14 cellular contexts compared by ENCODE assay signal in genomic region chr19:5870986-5871394, GRCh38. TPM values are rescaled to one million over a fixed set of nuclear protein-coding genes. Genes with fewer than 3 reads are reported as not detected.
DNase-seq lines count a peak whose midpoint lies in the region; ATAC-seq, FAIRE-seq and TF ChIP-seq lines count a peak whose summit lies in the region.
"Had no signal": no experiment of that assay in that cellular context is flagged by ENCODE, and none has a peak within 500 bp of the region (broad histone marks: within the 10 kb centered on the region; RNA-seq: fewer than 3 reads in every experiment).

No MANE protein-coding gene starts in this region.

- H3K27ac Mint-ChIP-seq in activated naive CD8-positive, alpha-beta T cell treated with anti-CD3 and anti-CD28 coated beads, Interleukin-2, amount 50 U/mL, for 24 hours, result no peak overlapping the region
- H3K27ac Mint-ChIP-seq: CD4-positive, alpha-beta T cell had no signal

- peak overlapping the region; percentile 75 for H3K9ac ChIP-seq in HepG2 (ENCODE audit: insufficient read depth, low read depth, low read length)

- H3K4me1 ChIP-seq in A549, result peaks cover 15% of the 10 kb centered on the region; the same call in 2 of the 3 replicates
- H3K4me1 ChIP-seq in HepG2 (ENCODE audit: insufficient read depth, low read length), result peaks cover 80% of the 10 kb centered on the region
- H3K4me1 ChIP-seq in testis, result no peaks in the 10 kb centered on the region

- WGBS in A549 (ENCODE audit: missing lambda C conversion rate), result 58% methylated on average over 12 of the region's 12 CpGs
- WGBS in HepG2 (ENCODE audit: low lambda C conversion rate), result under 1% methylated on average over 12 of the region's 12 CpGs
- WGBS in testis, 2 donors, result 86 to 87% methylated on average over 11 to 12 of the region's 12 CpGs

- H3K27me3 ChIP-seq in HepG2 (ENCODE audit: control insufficient read depth in 1 of 2, insufficient read depth in 2 of 2, low read length in 2 of 2) (no peaks in the 10 kb centered on the region), testis (no peaks in the 10 kb centered on the region)

- CTCF ChIA-PET in A549 (lab: Yijun Ruan, JAX) (interaction anchor here (0.7 to 2.4 kb wide), 3 partner anchors 22 to 67 kb away, joined by 3 to 7 read pairs (median 3); partner anchors contain the start of gene NRTN), HepG2 (lab: Yijun Ruan, JAX; ENCODE audit: low intra/inter-chr PET ratio, low total read pairs) (no interaction called here)

- no peaks in the 10 kb centered on the region for H3K36me3 Mint-ChIP-seq in activated naive CD8-positive, alpha-beta T cell treated with anti-CD3 and anti-CD28 coated beads, Interleukin-2, amount 50 U/mL, for 24 hours (ENCODE audit: low read depth)

- in situ Hi-C loops in HepG2 (cut with HindIII; ENCODE audit: extremely low pct_ligation_motif_present, low pct_unique_long_range_greater_than_20kb), result no loop called here

- TF ChIP-seq POLR2A in A549 (IDR thresholded peaks at IDR 0.05; ENCODE audit: low read length) (no peak), HepG2 (IDR thresholded peaks at IDR 0.05; ENCODE audit: insufficient read depth in 1 of 2, low read depth in 2 of 2, low read length in 2 of 2) (peak; percentile 55 to 56; a peak in 2 of 4 replicates), testis (IDR thresholded peaks at IDR 0.05) (no peak)

- H3K27me3 Mint-ChIP-seq in activated naive CD8-positive, alpha-beta T cell treated with anti-CD3 and anti-CD28 coated beads, Interleukin-2, amount 50 U/mL, for 24 hours, result peaks cover 2% of the 10 kb centered on the region

- POLR2A ChIA-PET in A549 (lab: Yijun Ruan, JAX) (interaction anchor here (1.0 kb wide), 1 partner anchor 43 kb away, joined by 4 read pairs; no protein-coding TSS in a partner anchor), HepG2 (lab: Yijun Ruan, JAX) (interaction anchor here (1.0 to 5.0 kb wide), 6 partner anchors 9 to 67 kb away, joined by 4 to 54 read pairs (median 8); partner anchors contain the start of genes FUT6, NDUFA11 and VMAC)

- H3K36me3 ChIP-seq in HepG2 (replicated peaks in 1 of 2; ENCODE audit: control insufficient read depth in 1 of 2, insufficient read depth in 2 of 2, low read length in 2 of 2) (no peaks in the 10 kb centered on the region), testis (ENCODE audit: low read depth, missing control alignments) (no peaks in the 10 kb centered on the region)

- 0 out of 3 replicates have a peak overlapping the region, but pooled peaks have one; percentile 17 for H3K4me2 ChIP-seq in A549
- H3K4me2 ChIP-seq in HepG2 (ENCODE audit: low read depth, low read length), result peak overlapping the region; percentile 58

- no peak for TF ChIP-seq CTCF in A549 (IDR thresholded peaks at IDR 0.05)
- peak; percentile 19; the same call in 1 of the 2 replicates for TF ChIP-seq CTCF in HepG2 (CRISPR knock-in tag; IDR thresholded peaks at IDR 0.05)
- no peak for TF ChIP-seq CTCF in testis (IDR thresholded peaks at IDR 0.05)

- ATAC-seq in A549 (peak in 1 of 2 experiments; percentile 41; a peak in 1 of 6 replicates), HepG2 (peak; percentile 92)
- ATAC-seq in activated naive CD8-positive, alpha-beta T cell treated with anti-CD3 and anti-CD28 coated beads, Interleukin-2, amount 50 U/mL, for 24 hours, result no peak

- no peaks in the 10 kb centered on the region for H4K20me1 ChIP-seq in HepG2 (ENCODE audit: insufficient read depth, low read length)

- H3K27ac ChIP-seq in A549, result peak overlapping the region; percentile 42 to 70; a peak in 2 of 6 replicates
- H3K27ac ChIP-seq in HepG2 (ENCODE audit: extremely low read length, insufficient read depth, low read length), result peak overlapping the region; percentile 97
- H3K27ac ChIP-seq in testis, result no peak overlapping the region

- no peak overlapping the region for H3K4me3 Mint-ChIP-seq in activated naive CD8-positive, alpha-beta T cell treated with anti-CD3 and anti-CD28 coated beads, Interleukin-2, amount 50 U/mL, for 24 hours
- H3K4me3 Mint-ChIP-seq: CD4-positive, alpha-beta T cell had no signal

- no peaks in the 10 kb centered on the region for H3K4me1 Mint-ChIP-seq in activated naive CD8-positive, alpha-beta T cell treated with anti-CD3 and anti-CD28 coated beads, Interleukin-2, amount 50 U/mL, for 24 hours

- H3K79me2 ChIP-seq in HepG2 (ENCODE audit: insufficient read depth, low read length), result no peaks in the 10 kb centered on the region

- no TSS peak for BruUV-seq in HepG2 (replicated peaks; lab: Mats Ljungman, UMichigan)

- H3K4me3 ChIP-seq in A549 (no peak overlapping the region), HepG2 (replicated peaks in 1 of 3; ENCODE audit: insufficient read depth in 1 of 3, low read depth in 2 of 3, low read length in 3 of 3) (0 out of 6 replicates have a peak overlapping the region, but pooled peaks of 1 of the 3 experiments have one; percentile 46), testis (no peak overlapping the region)

- H2AFZ ChIP-seq in HepG2 (ENCODE audit: low read length), result no peak overlapping the region

- H3K9me3 ChIP-seq in A549, result no peaks in the 10 kb centered on the region
- H3K9me3 ChIP-seq in HepG2 (ENCODE audit: low read length), result no peaks in the 10 kb centered on the region
- no peaks in the 10 kb centered on the region for H3K9me3 ChIP-seq in testis

- no peak for FAIRE-seq in A549 (lab: Jason Lieb, UNC)
- FAIRE-seq in HepG2 (lab: Jason Lieb, UNC), result peak; percentile 98

- intact Hi-C loops in HepG2 (cut with micrococcal nuclease; ENCODE audit: unreplicated experiment), result loop anchor here (2.0 to 5.0 kb wide), 2 partner anchors 20 to 44 kb away; no protein-coding TSS in a partner anchor
- intact Hi-C loops in testis (cut with DNase I; ENCODE audit: low total_unique reads), result no loop called here

- TF ChIP-seq RAD21 in A549 (conservative IDR thresholded peaks at IDR 0.05 in 1 of 2, IDR thresholded peaks at IDR 0.05 in 1 of 2) (no peak), HepG2 (CRISPR knock-in tag; IDR thresholded peaks at IDR 0.05) (peak; percentile 47; the same call in 1 of the 2 replicates)

- DNase-seq in A549 (ENCODE audit: low read depth in 1 of 2, low spot score in 1 of 2) (no peak), OCI-M1 (lab: John Stamatoyannopoulos, UW) (peak; percentile 2), HepG2 (ENCODE audit: low spot score) (peak; percentile 97), islet precursor cell (no peak), testis (no peak)
- DNase-seq in activated naive CD8-positive, alpha-beta T cell treated with anti-CD3 and anti-CD28 coated beads, Interleukin-2, amount 50 U/mL, for 24 hours, result no peak
- DNase-seq: Calu3; CD4-positive, alpha-beta T cell; H7; NCI-H2029; NCI-H2171 treated with DMSO at 0.1 percent for 48 hours; NCI-H774 had no signal

- H3K9me3 Mint-ChIP-seq in activated naive CD8-positive, alpha-beta T cell treated with anti-CD3 and anti-CD28 coated beads, Interleukin-2, amount 50 U/mL, for 24 hours, result no peaks in the 10 kb centered on the region
- H3K9me3 Mint-ChIP-seq: CD4-positive, alpha-beta T cell had no signal

- TF ChIP-seq EP300 in A549 (IDR thresholded peaks at IDR 0.05) (no peak), HepG2 (IDR thresholded peaks at IDR 0.05; ENCODE audit: low read depth in 2 of 2, low read length in 2 of 2) (peak; percentile 93 to 97), HepG2 (CRISPR knock-in tag; IDR thresholded peaks at IDR 0.05; ENCODE audit: borderline replicate concordance) (peak; percentile 98)

RNA-seq across cellular contexts. Expression of gene FUT5, which starts 0.7 kb away (rescaled TPM):
- polyA plus RNA-seq in A549 (2011; rRNA removed), result 0.04 TPM in 1 of 2 replicates, not detected in the other
- polyA plus RNA-seq in A549 (2012; cell fraction: cytosol; rRNA removed), result 0.01 TPM in 1 of 2 replicates, not detected in the other
- polyA plus RNA-seq in A549 (2012; cell fraction: nucleus; rRNA removed), result 0.02 TPM in 1 of 2 replicates, not detected in the other
- polyA plus RNA-seq in A549 (2017; fragmentation: RNase III; extraction: RNeasy Plus Mini Kit Qiagen cat#74134 plus additional on column Dnase treatment), result not detected in 3 replicates
- 0.08 TPM in 1 of 2 replicates, not detected in the other for polyA minus RNA-seq in A549 (2011; rRNA and poly(A)+ RNA removed)
- not detected in 2 replicates for total RNA-seq in HepG2 (2016; rRNA removed; fragmentation: Illumina TruSeq; extraction: Trizol)
- total RNA-seq in HepG2 (2016; cell fraction: cytosol; rRNA removed; fragmentation: Illumina TruSeq; extraction: Trizol; ENCODE audit: low read depth), result not detected in 2 replicates
- total RNA-seq in HepG2 (2016; cell fraction: insoluble cytoplasmic fraction; rRNA removed; fragmentation: Illumina TruSeq; extraction: Trizol), result not detected in 2 replicates
- total RNA-seq in HepG2 (2016; cell fraction: membrane; rRNA removed; fragmentation: Illumina TruSeq; extraction: Trizol), result not detected in 2 replicates
- total RNA-seq in HepG2 (2016; cell fraction: nucleus; rRNA removed; fragmentation: Illumina TruSeq; extraction: Trizol), result not detected in 2 replicates
- polyA plus RNA-seq in HepG2 (2011; rRNA removed), result 0.03 and 0.10 TPM in 2 replicates
- polyA plus RNA-seq in HepG2 (2011; cell fraction: cytosol; rRNA removed), result 0.03 and 0.05 TPM in 2 replicates
- 0.45 and 0.69 TPM in 2 replicates for polyA plus RNA-seq in HepG2 (2011; cell fraction: nucleus; rRNA removed)
- 0.35 TPM in 1 of 2 replicates, not detected in the other for polyA plus RNA-seq in HepG2 (2012)
- not detected in 2 replicates for polyA plus RNA-seq in HepG2 (2016; cell fraction: cytosol; fragmentation: Illumina TruSeq; extraction: Trizol; ENCODE audit: low read depth)
- not detected in 2 replicates for polyA plus RNA-seq in HepG2 (2016; cell fraction: insoluble cytoplasmic fraction; fragmentation: Illumina TruSeq; extraction: Trizol; ENCODE audit: low read depth)
- polyA plus RNA-seq in HepG2 (2016; cell fraction: membrane; fragmentation: Illumina TruSeq; extraction: Trizol; ENCODE audit: low read depth), result not detected in 2 replicates
- 0.32 TPM in 1 of 2 replicates, not detected in the other for polyA plus RNA-seq in HepG2 (2016; cell fraction: nucleus; fragmentation: Illumina TruSeq; extraction: Trizol; ENCODE audit: insufficient read depth, low read depth)
- polyA minus RNA-seq in HepG2 (2011; rRNA and poly(A)+ RNA removed; ENCODE audit: low replicate concordance), result 0.08 and 0.14 TPM in 2 replicates
- not detected in 2 replicates for polyA minus RNA-seq in HepG2 (2011; cell fraction: cytosol; rRNA and poly(A)+ RNA removed)
- 1.1 and 1.4 TPM in 2 replicates for polyA minus RNA-seq in HepG2 (2011; cell fraction: nucleus; rRNA and poly(A)+ RNA removed)
- total RNA-seq in testis, result 1 to 10 TPM in 1 of 2 donors, under 1 TPM in 1; 0.87 to 1.1 TPM
- 0.20 TPM for polyA plus RNA-seq in testis (ENCODE audit: insufficient read depth, low read depth, low replicate concordance)
- total RNA-seq: Calu3, H7, LHCN-M2, NCI-H460 had no signal

RNA-seq across cellular contexts. Expression of gene FUT3, which starts 19.7 kb away (rescaled TPM):
- 0.09 and 0.20 TPM in 2 replicates for polyA plus RNA-seq in A549 (2011; rRNA removed)
- 0.03 and 0.04 TPM in 2 replicates for polyA plus RNA-seq in A549 (2012; cell fraction: cytosol; rRNA removed)
- polyA plus RNA-seq in A549 (2012; cell fraction: nucleus; rRNA removed), result 0.20 and 0.59 TPM in 2 replicates
- polyA plus RNA-seq in A549 (2017; fragmentation: RNase III; extraction: RNeasy Plus Mini Kit Qiagen cat#74134 plus additional on column Dnase treatment), result 0.09 TPM in 1 of 3 replicates, not detected in the others
- polyA minus RNA-seq in A549 (2011; rRNA and poly(A)+ RNA removed), result not detected in 2 replicates
- total RNA-seq in HepG2 (2016; rRNA removed; fragmentation: Illumina TruSeq; extraction: Trizol), result 0.20 and 0.53 TPM in 2 replicates
- 0.10 TPM in 1 of 2 replicates, not detected in the other for total RNA-seq in HepG2 (2016; cell fraction: cytosol; rRNA removed; fragmentation: Illumina TruSeq; extraction: Trizol; ENCODE audit: low read depth)
- total RNA-seq in HepG2 (2016; cell fraction: insoluble cytoplasmic fraction; rRNA removed; fragmentation: Illumina TruSeq; extraction: Trizol), result 0.39 TPM in 1 of 2 replicates, not detected in the other
- total RNA-seq in HepG2 (2016; cell fraction: membrane; rRNA removed; fragmentation: Illumina TruSeq; extraction: Trizol), result 0.14 and 0.15 TPM in 2 replicates
- total RNA-seq in HepG2 (2016; cell fraction: nucleus; rRNA removed; fragmentation: Illumina TruSeq; extraction: Trizol), result 0.34 TPM in 1 of 2 replicates, not detected in the other
- polyA plus RNA-seq in HepG2 (2011; rRNA removed), result 1.1 and 1.6 TPM in 2 replicates
- 0.74 and 0.86 TPM in 2 replicates for polyA plus RNA-seq in HepG2 (2011; cell fraction: cytosol; rRNA removed)
- polyA plus RNA-seq in HepG2 (2011; cell fraction: nucleus; rRNA removed), result 0.96 and 1.5 TPM in 2 replicates
- polyA plus RNA-seq in HepG2 (2012), result 0.52 and 2.4 TPM in 2 replicates
- polyA plus RNA-seq in HepG2 (2016; cell fraction: cytosol; fragmentation: Illumina TruSeq; extraction: Trizol; ENCODE audit: low read depth), result 0.07 TPM in 1 of 2 replicates, not detected in the other
- 0.12 and 0.23 TPM in 2 replicates for polyA plus RNA-seq in HepG2 (2016; cell fraction: insoluble cytoplasmic fraction; fragmentation: Illumina TruSeq; extraction: Trizol; ENCODE audit: low read depth)
- 0.17 TPM in 1 of 2 replicates, not detected in the other for polyA plus RNA-seq in HepG2 (2016; cell fraction: membrane; fragmentation: Illumina TruSeq; extraction: Trizol; ENCODE audit: low read depth)
- 0.57 and 0.83 TPM in 2 replicates for polyA plus RNA-seq in HepG2 (2016; cell fraction: nucleus; fragmentation: Illumina TruSeq; extraction: Trizol; ENCODE audit: insufficient read depth, low read depth)
- 0.80 TPM in 1 of 2 replicates, not detected in the other for polyA minus RNA-seq in HepG2 (2011; rRNA and poly(A)+ RNA removed; ENCODE audit: low replicate concordance)
- 0.69 TPM in 1 of 2 replicates, not detected in the other for polyA minus RNA-seq in HepG2 (2011; cell fraction: cytosol; rRNA and poly(A)+ RNA removed)
- polyA minus RNA-seq in HepG2 (2011; cell fraction: nucleus; rRNA and poly(A)+ RNA removed), result 0.26 and 2.9 TPM in 2 replicates
- 1 to 10 TPM; 1.1 to 4.4 TPM for total RNA-seq in testis
- polyA plus RNA-seq in testis (ENCODE audit: insufficient read depth, low read depth, low replicate concordance), result 3.5 TPM
- total RNA-seq: H7, LHCN-M2, NCI-H460 had no signal

RNA-seq across cellular contexts. Expression of gene FUT6, which starts 31.5 kb away (rescaled TPM):
- 0.12 TPM in 1 of 2 replicates, not detected in the other for polyA plus RNA-seq in A549 (2011; rRNA removed)
- polyA plus RNA-seq in A549 (2012; cell fraction: cytosol; rRNA removed), result 0.03 and 0.05 TPM in 2 replicates
- not detected in 2 replicates for polyA plus RNA-seq in A549 (2012; cell fraction: nucleus; rRNA removed)
- not detected in 3 replicates for polyA plus RNA-seq in A549 (2017; fragmentation: RNase III; extraction: RNeasy Plus Mini Kit Qiagen cat#74134 plus additional on column Dnase treatment)
- polyA minus RNA-seq in A549 (2011; rRNA and poly(A)+ RNA removed), result not detected in 2 replicates
- 5.0 and 8.2 TPM in 2 replicates for total RNA-seq in HepG2 (2016; rRNA removed; fragmentation: Illumina TruSeq; extraction: Trizol)
- total RNA-seq in HepG2 (2016; cell fraction: cytosol; rRNA removed; fragmentation: Illumina TruSeq; extraction: Trizol; ENCODE audit: low read depth), result 0.97 and 1.6 TPM in 2 replicates
- 5.0 and 7.9 TPM in 2 replicates for total RNA-seq in HepG2 (2016; cell fraction: insoluble cytoplasmic fraction; rRNA removed; fragmentation: Illumina TruSeq; extraction: Trizol)
- 3.2 and 4.2 TPM in 2 replicates for total RNA-seq in HepG2 (2016; cell fraction: membrane; rRNA removed; fragmentation: Illumina TruSeq; extraction: Trizol)
- total RNA-seq in HepG2 (2016; cell fraction: nucleus; rRNA removed; fragmentation: Illumina TruSeq; extraction: Trizol), result 5.8 and 8.5 TPM in 2 replicates
- polyA plus RNA-seq in HepG2 (2011; rRNA removed), result 27.7 and 53.3 TPM in 2 replicates
- 33.1 and 34.4 TPM in 2 replicates for polyA plus RNA-seq in HepG2 (2011; cell fraction: cytosol; rRNA removed)
- polyA plus RNA-seq in HepG2 (2011; cell fraction: nucleus; rRNA removed), result 43.6 and 59.1 TPM in 2 replicates
- 15.4 and 18.7 TPM in 2 replicates for polyA plus RNA-seq in HepG2 (2012)
- 0.97 and 1.0 TPM in 2 replicates for polyA plus RNA-seq in HepG2 (2016; cell fraction: cytosol; fragmentation: Illumina TruSeq; extraction: Trizol; ENCODE audit: low read depth)
- polyA plus RNA-seq in HepG2 (2016; cell fraction: insoluble cytoplasmic fraction; fragmentation: Illumina TruSeq; extraction: Trizol; ENCODE audit: low read depth), result 5.1 and 6.0 TPM in 2 replicates
- polyA plus RNA-seq in HepG2 (2016; cell fraction: membrane; fragmentation: Illumina TruSeq; extraction: Trizol; ENCODE audit: low read depth), result 3.2 and 3.6 TPM in 2 replicates
- polyA plus RNA-seq in HepG2 (2016; cell fraction: nucleus; fragmentation: Illumina TruSeq; extraction: Trizol; ENCODE audit: insufficient read depth, low read depth), result 11.4 and 11.8 TPM in 2 replicates
- 80.4 TPM in 1 of 2 replicates, not detected in the other for polyA minus RNA-seq in HepG2 (2011; rRNA and poly(A)+ RNA removed; ENCODE audit: low replicate concordance)
- polyA minus RNA-seq in HepG2 (2011; cell fraction: cytosol; rRNA and poly(A)+ RNA removed), result 21.4 and 25.8 TPM in 2 replicates
- 22.5 and 47.7 TPM in 2 replicates for polyA minus RNA-seq in HepG2 (2011; cell fraction: nucleus; rRNA and poly(A)+ RNA removed)
- total RNA-seq in testis, result under 1 TPM; 0.19 to 0.39 TPM
- polyA plus RNA-seq in testis (ENCODE audit: insufficient read depth, low read depth, low replicate concordance), result 0.84 TPM
- total RNA-seq: H7, LHCN-M2, NCI-H460 had no signal

RNA-seq across cellular contexts. Expression of gene NDUFA11, which starts 32.6 kb away (rescaled TPM):
- 75.0 and 98.5 TPM in 2 replicates for polyA plus RNA-seq in A549 (2011; rRNA removed)
- 546 and 604 TPM in 2 replicates for polyA plus RNA-seq in A549 (2012; cell fraction: cytosol; rRNA removed)
- 406 and 515 TPM in 2 replicates for polyA plus RNA-seq in A549 (2012; cell fraction: nucleus; rRNA removed)
- 170 to 173 TPM (median 171 TPM) in 3 replicates for polyA plus RNA-seq in A549 (2017; fragmentation: RNase III; extraction: RNeasy Plus Mini Kit Qiagen cat#74134 plus additional on column Dnase treatment)
- polyA minus RNA-seq in A549 (2011; rRNA and poly(A)+ RNA removed), result 8.8 and 13.7 TPM in 2 replicates
- total RNA-seq in HepG2 (2016; rRNA removed; fragmentation: Illumina TruSeq; extraction: Trizol), result 378 and 396 TPM in 2 replicates
- total RNA-seq in HepG2 (2016; cell fraction: cytosol; rRNA removed; fragmentation: Illumina TruSeq; extraction: Trizol; ENCODE audit: low read depth), result 206 and 277 TPM in 2 replicates
- 384 and 456 TPM in 2 replicates for total RNA-seq in HepG2 (2016; cell fraction: insoluble cytoplasmic fraction; rRNA removed; fragmentation: Illumina TruSeq; extraction: Trizol)
- total RNA-seq in HepG2 (2016; cell fraction: membrane; rRNA removed; fragmentation: Illumina TruSeq; extraction: Trizol), result 192 and 280 TPM in 2 replicates
- total RNA-seq in HepG2 (2016; cell fraction: nucleus; rRNA removed; fragmentation: Illumina TruSeq; extraction: Trizol), result 124 and 130 TPM in 2 replicates
- polyA plus RNA-seq in HepG2 (2011; rRNA removed), result 286 and 302 TPM in 2 replicates
- 407 and 879 TPM in 2 replicates for polyA plus RNA-seq in HepG2 (2011; cell fraction: cytosol; rRNA removed)
- polyA plus RNA-seq in HepG2 (2011; cell fraction: nucleus; rRNA removed), result 341 and 384 TPM in 2 replicates
- 182 and 188 TPM in 2 replicates for polyA plus RNA-seq in HepG2 (2012)
- 245 and 314 TPM in 2 replicates for polyA plus RNA-seq in HepG2 (2016; cell fraction: cytosol; fragmentation: Illumina TruSeq; extraction: Trizol; ENCODE audit: low read depth)
- 420 and 459 TPM in 2 replicates for polyA plus RNA-seq in HepG2 (2016; cell fraction: insoluble cytoplasmic fraction; fragmentation: Illumina TruSeq; extraction: Trizol; ENCODE audit: low read depth)
- polyA plus RNA-seq in HepG2 (2016; cell fraction: membrane; fragmentation: Illumina TruSeq; extraction: Trizol; ENCODE audit: low read depth), result 204 and 246 TPM in 2 replicates
- 232 and 235 TPM in 2 replicates for polyA plus RNA-seq in HepG2 (2016; cell fraction: nucleus; fragmentation: Illumina TruSeq; extraction: Trizol; ENCODE audit: insufficient read depth, low read depth)
- polyA minus RNA-seq in HepG2 (2011; rRNA and poly(A)+ RNA removed; ENCODE audit: low replicate concordance), result 32.1 and 88.3 TPM in 2 replicates
- polyA minus RNA-seq in HepG2 (2011; cell fraction: cytosol; rRNA and poly(A)+ RNA removed), result 38.6 and 41.0 TPM in 2 replicates
- polyA minus RNA-seq in HepG2 (2011; cell fraction: nucleus; rRNA and poly(A)+ RNA removed), result 16.5 and 21.2 TPM in 2 replicates
- total RNA-seq in testis, result 100 to 1,000 TPM; 167 to 194 TPM
- polyA plus RNA-seq in testis (ENCODE audit: insufficient read depth, low read depth, low replicate concordance), result 170 TPM

RNA-seq across cellular contexts. Expression of gene VMAC, which starts 33.7 kb away (rescaled TPM):
- polyA plus RNA-seq in A549 (2011; rRNA removed), result 1.1 and 1.5 TPM in 2 replicates
- polyA plus RNA-seq in A549 (2012; cell fraction: cytosol; rRNA removed), result 0.73 and 1.0 TPM in 2 replicates
- 3.3 and 3.7 TPM in 2 replicates for polyA plus RNA-seq in A549 (2012; cell fraction: nucleus; rRNA removed)
- polyA plus RNA-seq in A549 (2017; fragmentation: RNase III; extraction: RNeasy Plus Mini Kit Qiagen cat#74134 plus additional on column Dnase treatment), result 0.79 to 1.6 TPM (median 1.4 TPM) in 3 replicates
- 1.1 and 1.2 TPM in 2 replicates for polyA minus RNA-seq in A549 (2011; rRNA and poly(A)+ RNA removed)
- 1.2 and 2.4 TPM in 2 replicates for total RNA-seq in HepG2 (2016; rRNA removed; fragmentation: Illumina TruSeq; extraction: Trizol)
- total RNA-seq in HepG2 (2016; cell fraction: cytosol; rRNA removed; fragmentation: Illumina TruSeq; extraction: Trizol; ENCODE audit: low read depth), result 1.2 and 2.0 TPM in 2 replicates
- total RNA-seq in HepG2 (2016; cell fraction: insoluble cytoplasmic fraction; rRNA removed; fragmentation: Illumina TruSeq; extraction: Trizol), result 1.1 and 2.6 TPM in 2 replicates
- 1.6 and 2.0 TPM in 2 replicates for total RNA-seq in HepG2 (2016; cell fraction: membrane; rRNA removed; fragmentation: Illumina TruSeq; extraction: Trizol)
- 2.4 and 2.8 TPM in 2 replicates for total RNA-seq in HepG2 (2016; cell fraction: nucleus; rRNA removed; fragmentation: Illumina TruSeq; extraction: Trizol)
- polyA plus RNA-seq in HepG2 (2011; rRNA removed), result 2.4 and 3.1 TPM in 2 replicates
- polyA plus RNA-seq in HepG2 (2011; cell fraction: cytosol; rRNA removed), result 1.3 and 1.9 TPM in 2 replicates
- polyA plus RNA-seq in HepG2 (2011; cell fraction: nucleus; rRNA removed), result 12.9 and 13.7 TPM in 2 replicates
- polyA plus RNA-seq in HepG2 (2012), result 0.61 and 1.0 TPM in 2 replicates
- 0.49 and 0.65 TPM in 2 replicates for polyA plus RNA-seq in HepG2 (2016; cell fraction: cytosol; fragmentation: Illumina TruSeq; extraction: Trizol; ENCODE audit: low read depth)
- 0.78 and 1.4 TPM in 2 replicates for polyA plus RNA-seq in HepG2 (2016; cell fraction: insoluble cytoplasmic fraction; fragmentation: Illumina TruSeq; extraction: Trizol; ENCODE audit: low read depth)
- polyA plus RNA-seq in HepG2 (2016; cell fraction: membrane; fragmentation: Illumina TruSeq; extraction: Trizol; ENCODE audit: low read depth), result 0.82 and 0.91 TPM in 2 replicates
- polyA plus RNA-seq in HepG2 (2016; cell fraction: nucleus; fragmentation: Illumina TruSeq; extraction: Trizol; ENCODE audit: insufficient read depth, low read depth), result 4.8 and 5.0 TPM in 2 replicates
- polyA minus RNA-seq in HepG2 (2011; rRNA and poly(A)+ RNA removed; ENCODE audit: low replicate concordance), result 0.33 and 2.8 TPM in 2 replicates
- 0.59 and 1.2 TPM in 2 replicates for polyA minus RNA-seq in HepG2 (2011; cell fraction: cytosol; rRNA and poly(A)+ RNA removed)
- 3.7 and 4.2 TPM in 2 replicates for polyA minus RNA-seq in HepG2 (2011; cell fraction: nucleus; rRNA and poly(A)+ RNA removed)
- total RNA-seq in testis, result 1 to 10 TPM; 7.4 to 7.7 TPM
- polyA plus RNA-seq in testis (ENCODE audit: insufficient read depth, low read depth, low replicate concordance), result 3.4 TPM

Comparison
In these comparisons a context has a peak if more than half of its experiments do, and no peak if none do; other contexts are left out.
1. DNase-seq: peak in OCI-M1 (single experiment) and HepG2 (single experiment); none in A549 (0 of 2), islet precursor cell (single experiment), testis (single experiment) and activated naive CD8-positive, alpha-beta T cell treated with anti-CD3 and anti-CD28 coated beads, Interleukin-2, amount 50 U/mL, for 24 hours (single experiment).
2. H3K27ac ChIP-seq: peak in A549 (2 of 2) and HepG2 (single experiment); none in testis (0 of 2).
3. POLR2A ChIP-seq: peak in HepG2 (2 of 2); none in A549 (single experiment) and testis (single experiment).
4. Of the 38 proteins assayed by ChIP-seq in both HepG2 and A549: peak only in HepG2: BHLHE40, CTCF, EP300, ESRRA, FOSL2, HDAC2 and 10 more; only in A549: none; in both: none; in neither: 19; mixed calls (peak in some experiments, not most) for 3.